ENCODE assay signal across 20 cellular contexts in genomic region chr2:1856922-1857321, GRCh38.
DNase-seq lines count a peak whose midpoint lies in the region; ATAC-seq and TF ChIP-seq lines count a peak whose summit lies in the region.
"Had no signal": no experiment of that assay in that cellular context is flagged by ENCODE, and none has a peak within 500 bp of the region (broad histone marks: within the 10 kb centered on the region; RNA-seq: fewer than 3 reads in every experiment).

No MANE protein-coding gene starts in this region.

- BruUV-seq in A673 (replicated peaks; lab: Mats Ljungman, UMichigan) (no TSS peak), PC-9 (replicated peaks; lab: Mats Ljungman, UMichigan) (no TSS peak)

- no peaks in the 10 kb centered on the region for H3K9me2 ChIP-seq in PC-9 (ENCODE audit: insufficient read depth)
- H3K9me2 ChIP-seq: SK-N-SH had no signal

- no peaks in the 10 kb centered on the region for H3K36me3 Mint-ChIP-seq in brain
- H3K36me3 Mint-ChIP-seq: neural progenitor cell had no signal

- no peak overlapping the region for H3K4me3 Mint-ChIP-seq in brain

- no peak overlapping the region for H3K4me2 ChIP-seq in PC-9
- H3K4me2 ChIP-seq: neural progenitor cell, SK-N-SH had no signal

- DNase-seq in A673 (ENCODE audit: low spot score) (no peak), HT1080 (ENCODE audit: low read depth) (peak; percentile 36), iris pigment epithelial cell (ENCODE audit: low read depth) (peak; percentile 24), PC-9 (no peak), left ventricle myocardium superior (no peak), HEK293T (ENCODE audit: extremely low spot score) (no peak)
- DNase-seq: activated CD4-positive, alpha-beta T cell treated with anti-CD3 and anti-CD28 coated beads for 4 hours; activated effector memory CD4-positive, alpha-beta T cell treated with anti-CD3 and anti-CD28 coated beads, Interleukin-2, amount 50 U/mL, for 16 hours; amniotic stem cell; KBM-7; NCI-H1092; NCI-H526; right cardiac atrium; SK-N-SH had no signal

- peaks cover 0 to 3% (median 0%) of the 10 kb centered on the region in 5 experiments for H3K9me3 Mint-ChIP-seq in brain
- H3K9me3 Mint-ChIP-seq: neural progenitor cell had no signal

- no peaks in the 10 kb centered on the region for H3K79me2 ChIP-seq in PC-9 (ENCODE audit: low read depth)

- H3K4me3 ChIP-seq in A673 (ENCODE audit: low read depth, low read length, poor library complexity, severe bottlenecking), result no peak overlapping the region
- H3K4me3 ChIP-seq in PC-9, result no peak overlapping the region
- H3K4me3 ChIP-seq: coronary artery, neural progenitor cell had no signal

- H3K9me3 ChIP-seq in A673 (ENCODE audit: low read depth, low read length, poor library complexity, severe bottlenecking) (no peaks in the 10 kb centered on the region), PC-9 (ENCODE audit: insufficient read depth, low read depth) (no peaks in the 10 kb centered on the region)
- H3K9me3 ChIP-seq: SK-N-SH had no signal

- H3K27me3 ChIP-seq in A673 (replicated peaks; ENCODE audit: insufficient read depth, low read depth, low read length, poor library complexity) (no peaks in the 10 kb centered on the region), PC-9 (ENCODE audit: insufficient read depth, low read depth) (peaks cover 98% of the 10 kb centered on the region)

- H3K4me1 ChIP-seq in A673 (ENCODE audit: insufficient read depth, low read length, poor library complexity, severe bottlenecking), result peaks cover 51% of the 10 kb centered on the region
- H3K4me1 ChIP-seq in PC-9 (replicated peaks; ENCODE audit: insufficient read depth), result no peaks in the 10 kb centered on the region

- H3K27ac ChIP-seq in A673 (ENCODE audit: low read depth, low read length, poor library complexity, severe bottlenecking), result peak overlapping the region; percentile 6
- no peak overlapping the region for H3K27ac ChIP-seq in PC-9
- H3K27ac ChIP-seq: coronary artery, epithelial cell of prostate, HL-60, neural progenitor cell had no signal

- H3K4me1 Mint-ChIP-seq in brain, result peaks cover 38% of the 10 kb centered on the region

- no peak for TF ChIP-seq CTCF in A673 (conservative IDR thresholded peaks at IDR 0.05; ENCODE audit: low read depth, low read length)
- no peak for TF ChIP-seq CTCF in brain (conservative IDR thresholded peaks at IDR 0.05)
- no peak for TF ChIP-seq CTCF in PC-9 (conservative IDR thresholded peaks at IDR 0.05)

- peaks cover 6% of the 10 kb centered on the region for H3K27me3 Mint-ChIP-seq in brain

- CTCF ChIA-PET in A673 (lab: Charles Lee) (no interaction called here), PC-9 (lab: Charles Lee) (no interaction called here), HEK293T (lab: Yijun Ruan, JAX) (no interaction called here)

- ATAC-seq in left ventricle myocardium superior (no peak), HG02938 (IDR thresholded peaks at IDR 0.05; ENCODE audit: unreplicated experiment) (no peak)

- peak overlapping the region in 3 of 5 experiments; percentile 81 to 98 (median 96) for H3K27ac Mint-ChIP-seq in brain
- H3K27ac Mint-ChIP-seq: neural progenitor cell had no signal

- POLR2A ChIA-PET in A673 (lab: Charles Lee; ENCODE audit: low non-redundant PET), result no interaction called here
- POLR2A ChIA-PET in PC-9 (lab: Charles Lee; ENCODE audit: unreplicated experiment), result no interaction called here
- POLR2A ChIA-PET in HEK293T (lab: Yijun Ruan, JAX), result no interaction called here

- H3F3A ChIP-seq in PC-9 (ENCODE audit: insufficient read depth, low read depth), result no peaks in the 10 kb centered on the region

- no peak overlapping the region for H2AFZ ChIP-seq in PC-9
- H2AFZ ChIP-seq: neural progenitor cell had no signal

- H3K36me3 ChIP-seq in A673 (ENCODE audit: insufficient read depth, low read length, poor library complexity, severe bottlenecking) (no peaks in the 10 kb centered on the region), PC-9 (ENCODE audit: low read depth) (no peaks in the 10 kb centered on the region)
- H3K36me3 ChIP-seq: neural progenitor cell had no signal

- intact Hi-C loops in A673 (cut with micrococcal nuclease; ENCODE audit: unreplicated experiment) (loop anchor here (10.0 kb wide), 2 partner anchors 838 to 1608 kb away; no protein-coding TSS in a partner anchor), PC-9 (cut with micrococcal nuclease; ENCODE audit: unreplicated experiment) (no loop called here), left ventricle myocardium superior (cut with micrococcal nuclease) (no loop called here)

- H4K20me1 ChIP-seq in PC-9 (ENCODE audit: insufficient read depth), result 0 out of 2 replicates have a peak, but pooled peaks cover 7% of the 10 kb centered on the region

TF ChIP-seq in HEK293T, 16 proteins besides CTCF, POLR2A, EP300 and RAD21:
- TF ChIP-seq L3MBTL2 (conservative IDR thresholded peaks at IDR 0.05) (no peak), FOXM1 (IDR thresholded peaks at IDR 0.05; ENCODE audit: borderline replicate concordance) (no peak), CTBP1 (IDR thresholded peaks at IDR 0.05; ENCODE audit: borderline replicate concordance) (no peak), TARDBP (IDR thresholded peaks at IDR 0.05) (no peak), ELF4 (IDR thresholded peaks at IDR 0.05) (no peak)

Comparison
In these comparisons a context has a peak if more than half of its experiments do, and no peak if none do; other contexts are left out.
1. DNase-seq: peak in HT1080 (single experiment) and iris pigment epithelial cell (single experiment); none in A673 (single experiment), PC-9 (0 of 2), left ventricle myocardium superior (single experiment) and HEK293T (single experiment).